13 cellular contexts compared by ENCODE assay signal in genomic region chr3:129013491-129013891, GRCh38. TPM values are rescaled to one million over a fixed set of nuclear protein-coding genes. Genes with fewer than 3 reads are reported as not detected.
DNase-seq lines count a peak whose midpoint lies in the region; ATAC-seq, FAIRE-seq and TF ChIP-seq lines count a peak whose summit lies in the region.
"Had no signal": no experiment of that assay in that cellular context is flagged by ENCODE, and none has a peak within 500 bp of the region (broad histone marks: within the 10 kb centered on the region; RNA-seq: fewer than 3 reads in every experiment).

No MANE protein-coding gene starts in this region.

- no peaks in the 10 kb centered on the region for H3K27me3 ChIP-seq in CD8-positive, alpha-beta memory T cell (ENCODE audit: insufficient read depth, low read length, poor library complexity, severe bottlenecking)
- no peaks in the 10 kb centered on the region; a peak in 1 of 4 replicates for H3K27me3 ChIP-seq in GM12878 (replicated peaks in 1 of 2; ENCODE audit: control insufficient read depth in 2 of 2, insufficient read depth in 2 of 2, low read length in 1 of 2)
- H3K27me3 ChIP-seq in naive thymus-derived CD4-positive, alpha-beta T cell (ENCODE audit: control insufficient read depth in 2 of 2, insufficient read depth in 2 of 2, low read length in 2 of 2) = no peaks in the 10 kb centered on the region

- in situ Hi-C loops in GM12878 (cut with MboI) = no loop called here

- WGBS in GM12878 (ENCODE audit: insufficient coverage, insufficient replicate concordance, low lambda C conversion rate, missing lambda C conversion rate) = 81% methylated on average over 3 of the region's 3 CpGs

- H3K36me3 ChIP-seq in CD8-positive, alpha-beta memory T cell (ENCODE audit: insufficient read depth, low read length) = no peaks in the 10 kb centered on the region
- H3K36me3 ChIP-seq in GM12878 (ENCODE audit: control insufficient read depth in 2 of 2, insufficient read depth in 2 of 2, low read length in 1 of 2) = no peaks in the 10 kb centered on the region
- no peaks in the 10 kb centered on the region for H3K36me3 ChIP-seq in naive thymus-derived CD4-positive, alpha-beta T cell (ENCODE audit: control insufficient read depth in 2 of 3, insufficient read depth in 3 of 3, low read length in 3 of 3)

- DNase-seq in CD8-positive, alpha-beta memory T cell = no peak
- DNase-seq in H54 (ENCODE audit: insufficient read length, low spot score) (peak; percentile 71), GM12878 (ENCODE audit: low read depth, low spot score) (no peak)
- no peak for DNase-seq in naive thymus-derived CD4-positive, alpha-beta T cell
- DNase-seq in activated T-cell treated with anti-CD3 and anti-CD28 coated beads, Interleukin-2, amount 50 U/mL, for 1 hour = no peak
- DNase-seq: activated T-cell treated with anti-CD3 and anti-CD28 coated beads, Interleukin-2, amount 50 U/mL, for 72 hours; NCI-H1105 treated with DMSO at 0.1 percent for 48 hours; retina; stimulated activated naive CD8-positive, alpha-beta T cell treated with anti-CD3 and anti-CD28 coated beads, Interleukin-15, amount 100 ng/mL, for 72 hours had no signal

- BruUV-seq in GM12878 (replicated peaks; lab: Mats Ljungman, UMichigan) = no TSS peak

- RAD21 ChIA-PET in GM12878 (lab: Charles Lee; ENCODE audit: unreplicated experiment) = no interaction called here

- H3K27ac Mint-ChIP-seq in CD8-positive, alpha-beta memory T cell = peak overlapping the region in 7 of 8 donors; percentile 8 to 82 (median 34)
- H3K27ac Mint-ChIP-seq in naive thymus-derived CD4-positive, alpha-beta T cell = peak overlapping the region; percentile 11 to 100 (median 85)
- H3K27ac Mint-ChIP-seq: activated T-cell treated with anti-CD3 and anti-CD28 coated beads, Interleukin-2, amount 50 U/mL, for 72 hours; stimulated activated naive CD8-positive, alpha-beta T cell treated with anti-CD3 and anti-CD28 coated beads, Interleukin-15, amount 100 ng/mL, for 72 hours had no signal

- POLR2A ChIA-PET in CD8-positive, alpha-beta memory T cell (lab: Charles Lee) = no interaction called here
- POLR2A ChIA-PET in GM12878 (lab: Charles Lee) = interaction anchor here (0.7 kb wide), 1 partner anchor 19 kb away, joined by 3 read pairs; the partner anchor contains the start of gene CFAP92
- POLR2A ChIA-PET in naive thymus-derived CD4-positive, alpha-beta T cell (lab: Charles Lee) = interaction anchor here (0.8 to 12.0 kb wide), 6 partner anchors 13 to 220 kb away, joined by 3 to 236 read pairs (median 32); partner anchors contain the start of genes CFAP92, EFCC1 and RAB43

- H4K20me1 ChIP-seq in GM12878 (ENCODE audit: control insufficient read depth, insufficient read depth) = no peaks in the 10 kb centered on the region

- H3K9me3 Mint-ChIP-seq in CD8-positive, alpha-beta memory T cell = no peaks in the 10 kb centered on the region
- peaks cover 0 to 4% (median 0%) of the 10 kb centered on the region in 11 donors for H3K9me3 Mint-ChIP-seq in naive thymus-derived CD4-positive, alpha-beta T cell
- H3K9me3 Mint-ChIP-seq: activated T-cell treated with anti-CD3 and anti-CD28 coated beads, Interleukin-2, amount 50 U/mL, for 72 hours; stimulated activated naive CD8-positive, alpha-beta T cell treated with anti-CD3 and anti-CD28 coated beads, Interleukin-15, amount 100 ng/mL, for 72 hours had no signal

- no peak for TF ChIP-seq POLR2A in H54 (IDR thresholded peaks at IDR 0.05; ENCODE audit: low read depth, low read length)
- no peak for TF ChIP-seq POLR2A in GM12878 (IDR thresholded peaks at IDR 0.05; ENCODE audit: low read depth, low read length)

- SMC1A ChIA-PET in GM12878 (lab: Charles Lee; ENCODE audit: uncharacterized antibody, unreplicated experiment) = no interaction called here

- TF ChIP-seq EP300 in GM12878 (IDR thresholded peaks at IDR 0.05; ENCODE audit: borderline replicate concordance in 1 of 2, control insufficient read depth in 1 of 2, low read depth in 2 of 2, low read length in 2 of 2) = no peak

- no peak overlapping the region for H3K27ac ChIP-seq in CD8-positive, alpha-beta memory T cell (ENCODE audit: low read depth, low read length)
- H3K27ac ChIP-seq in GM12878 (ENCODE audit: control insufficient read depth, insufficient read depth) = no peak overlapping the region
- peak overlapping the region; percentile 30 for H3K27ac ChIP-seq in naive thymus-derived CD4-positive, alpha-beta T cell (ENCODE audit: low read depth, low read length)

- intact Hi-C loops in GM12878 (cut with micrococcal nuclease; ENCODE audit: unreplicated experiment) = no loop called here
- intact Hi-C loops in naive thymus-derived CD4-positive, alpha-beta T cell (cut with micrococcal nuclease) = no loop called here

- peaks cover 38 to 46% (median 44%) of the 10 kb centered on the region in 3 donors for H3K4me1 Mint-ChIP-seq in CD8-positive, alpha-beta memory T cell
- H3K4me1 Mint-ChIP-seq in naive thymus-derived CD4-positive, alpha-beta T cell = peaks cover 25 to 59% (median 42%) of the 10 kb centered on the region in 7 donors

- FAIRE-seq in H54 (lab: Jason Lieb, UNC) = no peak
- no peak for FAIRE-seq in GM12878 (lab: Jason Lieb, UNC)

- no peak for TF ChIP-seq CTCF in GM12878 (IDR thresholded peaks at IDR 0.05 in 2 of 3, conservative IDR thresholded peaks at IDR 0.05 in 1 of 3; ENCODE audit: control insufficient read depth in 2 of 3, extremely low read depth in 1 of 3, insufficient read depth in 1 of 3, low read depth in 3 of 3, low read length in 3 of 3)

- H3K9ac ChIP-seq in GM12878 (ENCODE audit: control insufficient read depth, insufficient read depth, low read length) = no peak overlapping the region

- TF ChIP-seq RAD21 in GM12878 (IDR thresholded peaks at IDR 0.05; ENCODE audit: insufficient read depth, low read depth, low read length) = no peak

- no peak overlapping the region for H2AFZ ChIP-seq in GM12878 (ENCODE audit: control insufficient read depth, low read depth, low read length)

- no peaks in the 10 kb centered on the region for H3K79me2 ChIP-seq in GM12878 (ENCODE audit: control insufficient read depth, insufficient read depth, low read length)

- CTCF ChIA-PET in CD8-positive, alpha-beta memory T cell (lab: Charles Lee) = interaction anchor here (0.9 to 10.0 kb wide), 7 partner anchors 8 to 233 kb away, joined by 3 to 98 read pairs (median 21); no protein-coding TSS in a partner anchor
- CTCF ChIA-PET in GM12878 (lab: Yijun Ruan, JAX) = interaction anchor here (0.9 kb wide), 1 partner anchor 233 kb away, joined by 3 read pairs; no protein-coding TSS in a partner anchor
- CTCF ChIA-PET in naive thymus-derived CD4-positive, alpha-beta T cell (lab: Charles Lee) = interaction anchor here (0.9 to 6.8 kb wide), 3 partner anchors 8 to 106 kb away, joined by 3 to 117 read pairs (median 14); no protein-coding TSS in a partner anchor

- no peaks in the 10 kb centered on the region for H3K9me3 ChIP-seq in CD8-positive, alpha-beta memory T cell (ENCODE audit: low read length)
- H3K9me3 ChIP-seq in GM12878 (replicated peaks; ENCODE audit: control insufficient read depth, insufficient read depth, low read length) = no peaks in the 10 kb centered on the region
- no peaks in the 10 kb centered on the region for H3K9me3 ChIP-seq in naive thymus-derived CD4-positive, alpha-beta T cell (ENCODE audit: control insufficient read depth in 2 of 3, low read length in 3 of 3)

- ATAC-seq in GM12878 (no peak), HG03571 (IDR thresholded peaks at IDR 0.05; ENCODE audit: unreplicated experiment) (no peak), HG03139 (IDR thresholded peaks at IDR 0.05; ENCODE audit: unreplicated experiment) (no peak)
- no peak for ATAC-seq in naive thymus-derived CD4-positive, alpha-beta T cell
- ATAC-seq: activated CD4-positive, CD25-positive, alpha-beta regulatory T cell treated with anti-CD3 and anti-CD28 coated beads, Interleukin-2, amount 50 U/mL, for 24 hours; activated T-cell treated with anti-CD3 and anti-CD28 coated beads, Interleukin-2, amount 50 U/mL, for 72 hours; stimulated activated naive CD8-positive, alpha-beta T cell treated with anti-CD3 and anti-CD28 coated beads, Interleukin-15, amount 100 ng/mL, for 72 hours had no signal

- H3K36me3 Mint-ChIP-seq in CD8-positive, alpha-beta memory T cell = no peaks in the 10 kb centered on the region
- no peaks in the 10 kb centered on the region for H3K36me3 Mint-ChIP-seq in naive thymus-derived CD4-positive, alpha-beta T cell
- H3K36me3 Mint-ChIP-seq: brain had no signal

- H3K4me1 ChIP-seq in CD8-positive, alpha-beta memory T cell (ENCODE audit: insufficient read depth, low read length) = peaks cover 40% of the 10 kb centered on the region
- peaks cover 19% of the 10 kb centered on the region for H3K4me1 ChIP-seq in GM12878 (ENCODE audit: control insufficient read depth, insufficient read depth, low read length)
- H3K4me1 ChIP-seq in naive thymus-derived CD4-positive, alpha-beta T cell (ENCODE audit: control insufficient read depth in 2 of 2, insufficient read depth in 2 of 2, low read length in 2 of 2) = peaks cover 26 to 33% of the 10 kb centered on the region in 2 donors

- H3K4me3 Mint-ChIP-seq in CD8-positive, alpha-beta memory T cell = peak overlapping the region in 1 of 7 donors; percentile 54
- no peak overlapping the region for H3K4me3 Mint-ChIP-seq in naive thymus-derived CD4-positive, alpha-beta T cell
- H3K4me3 Mint-ChIP-seq: activated T-cell treated with anti-CD3 and anti-CD28 coated beads, Interleukin-2, amount 50 U/mL, for 72 hours; brain; stimulated activated naive CD8-positive, alpha-beta T cell treated with anti-CD3 and anti-CD28 coated beads, Interleukin-15, amount 100 ng/mL, for 72 hours had no signal

- no peak overlapping the region for H3K4me3 ChIP-seq in CD8-positive, alpha-beta memory T cell (ENCODE audit: low read length)
- no peak overlapping the region for H3K4me3 ChIP-seq in GM12878
- H3K4me3 ChIP-seq in naive thymus-derived CD4-positive, alpha-beta T cell (ENCODE audit: low read length) = no peak overlapping the region

- no peaks in the 10 kb centered on the region for H3K27me3 Mint-ChIP-seq in CD8-positive, alpha-beta memory T cell
- H3K27me3 Mint-ChIP-seq in naive thymus-derived CD4-positive, alpha-beta T cell = no peaks in the 10 kb centered on the region
- H3K27me3 Mint-ChIP-seq: stimulated activated naive CD8-positive, alpha-beta T cell treated with anti-CD3 and anti-CD28 coated beads, Interleukin-15, amount 100 ng/mL, for 72 hours had no signal

- no peak overlapping the region for H3K4me2 ChIP-seq in GM12878 (ENCODE audit: control insufficient read depth, insufficient read depth)

RNA-seq across cellular contexts. Expression of gene EFCC1, which starts 12.4 kb away (rescaled TPM):
- total RNA-seq in CD8-positive, alpha-beta memory T cell = under 1 TPM in 1 of 2 experiments, not detected in 1; 0.11 TPM
- 0.22 TPM for polyA plus RNA-seq in CD8-positive, alpha-beta memory T cell
- total RNA-seq in GM12878 (2013; cell fraction: nucleolus; rRNA removed) = not detected in 2 replicates
- total RNA-seq in GM12878 (2014; rRNA removed) = not detected in 2 replicates
- not detected in 2 replicates for total RNA-seq in GM12878 (2014; rRNA removed; fragmentation: Illumina TruSeq; extraction: Trizol)
- not detected in 2 replicates for total RNA-seq in GM12878 (2021)
- polyA plus RNA-seq in GM12878 (2011; ENCODE audit: low read depth) = not detected
- polyA plus RNA-seq in GM12878 (2011; rRNA removed) = not detected in 2 replicates
- not detected in 2 replicates for polyA plus RNA-seq in GM12878 (2011; cell fraction: cytosol; rRNA removed)
- polyA plus RNA-seq in GM12878 (2011; cell fraction: nucleus; rRNA removed) = not detected in 2 replicates
- not detected in 2 replicates for polyA plus RNA-seq in GM12878 (2012)
- not detected in 2 replicates for polyA plus RNA-seq in GM12878 (2014; fragmentation: Illumina TruSeq; extraction: Trizol)
- polyA plus RNA-seq in GM12878 (2014; fragmentation: Nextera tagmentation; extraction: Ambion mirVana) = not detected
- polyA plus RNA-seq in GM12878 (2014; rRNA removed) = not detected in 2 replicates
- not detected for polyA plus RNA-seq in GM12878 (2016; fragmentation: Nextera tagmentation; extraction: Ambion mirVana)
- polyA minus RNA-seq in GM12878 (2011; rRNA and poly(A)+ RNA removed) = not detected in 2 replicates
- not detected in 2 replicates for polyA minus RNA-seq in GM12878 (2011; cell fraction: cytosol; rRNA and poly(A)+ RNA removed)
- not detected in 2 replicates for polyA minus RNA-seq in GM12878 (2011; cell fraction: nucleus; rRNA and poly(A)+ RNA removed)
- under 1 TPM in 4 of 5 experiments, not detected in 1; 0.07 to 0.24 (median 0.18) TPM for total RNA-seq in naive thymus-derived CD4-positive, alpha-beta T cell
- polyA plus RNA-seq in naive thymus-derived CD4-positive, alpha-beta T cell = under 1 TPM; 0.24 to 0.27 TPM

RNA-seq across cellular contexts. Expression of gene CFAP92, which starts 19.6 kb away (rescaled TPM):
- under 1 TPM in 1 of 2 experiments, not detected in 1; 0.13 TPM for total RNA-seq in CD8-positive, alpha-beta memory T cell
- 0.24 TPM for polyA plus RNA-seq in CD8-positive, alpha-beta memory T cell
- total RNA-seq in GM12878 (2013; cell fraction: nucleolus; rRNA removed) = 0.17 TPM in 1 of 2 replicates, not detected in the other
- total RNA-seq in GM12878 (2014; rRNA removed) (not detected in 2 replicates), GM12878 (2014; rRNA removed; fragmentation: Illumina TruSeq; extraction: Trizol) (not detected in 2 replicates), GM12878 (2021) (not detected in 2 replicates)
- not detected for polyA plus RNA-seq in GM12878 (2011; ENCODE audit: low read depth)
- polyA plus RNA-seq in GM12878 (2011; rRNA removed) (0.22 TPM in 1 of 2 replicates, not detected in the other), GM12878 (2014; fragmentation: Illumina TruSeq; extraction: Trizol) (not detected in 2 replicates), GM12878 (2014; fragmentation: Nextera tagmentation; extraction: Ambion mirVana) (under 1 TPM in 1 of 2 experiments, not detected in 1; 0.05 TPM), GM12878 (2014; rRNA removed) (not detected in 2 replicates), GM12878 (2016; fragmentation: Nextera tagmentation; extraction: Ambion mirVana) (under 1 TPM; 0.14 to 0.52 TPM)
- not detected in 2 replicates for polyA plus RNA-seq in GM12878 (2011; cell fraction: cytosol; rRNA removed)
- not detected in 2 replicates for polyA plus RNA-seq in GM12878 (2011; cell fraction: nucleus; rRNA removed)
- polyA plus RNA-seq in GM12878 (2012) = not detected in 2 replicates
- polyA minus RNA-seq in GM12878 (2011; rRNA and poly(A)+ RNA removed) = 0.05 TPM in 1 of 2 replicates, not detected in the other
- polyA minus RNA-seq in GM12878 (2011; cell fraction: cytosol; rRNA and poly(A)+ RNA removed) = not detected in 2 replicates
- not detected in 2 replicates for polyA minus RNA-seq in GM12878 (2011; cell fraction: nucleus; rRNA and poly(A)+ RNA removed)
- total RNA-seq in naive thymus-derived CD4-positive, alpha-beta T cell = 1 to 10 TPM in 2 of 5 experiments, under 1 TPM in 3; 0.10 to 1.4 (median 0.46) TPM
- polyA plus RNA-seq in naive thymus-derived CD4-positive, alpha-beta T cell = under 1 TPM; 0.20 to 0.89 TPM

RNA-seq across cellular contexts. Expression of gene GP9, which starts 47.1 kb away (rescaled TPM):
- total RNA-seq in CD8-positive, alpha-beta memory T cell = not detected
- not detected for polyA plus RNA-seq in CD8-positive, alpha-beta memory T cell
- total RNA-seq in GM12878 (2013; cell fraction: nucleolus; rRNA removed) = not detected in 2 replicates
- total RNA-seq in GM12878 (2014; rRNA removed) (not detected in 2 replicates), GM12878 (2014; rRNA removed; fragmentation: Illumina TruSeq; extraction: Trizol) (not detected in 2 replicates), GM12878 (2021) (not detected in 2 replicates)
- polyA plus RNA-seq in GM12878 (2011; ENCODE audit: low read depth) = not detected
- polyA plus RNA-seq in GM12878 (2011; rRNA removed) (not detected in 2 replicates), GM12878 (2014; fragmentation: Illumina TruSeq; extraction: Trizol) (not detected in 2 replicates), GM12878 (2014; fragmentation: Nextera tagmentation; extraction: Ambion mirVana) (not detected), GM12878 (2014; rRNA removed) (0.15 TPM in 1 of 2 replicates, not detected in the other), GM12878 (2016; fragmentation: Nextera tagmentation; extraction: Ambion mirVana) (not detected)
- not detected in 2 replicates for polyA plus RNA-seq in GM12878 (2011; cell fraction: cytosol; rRNA removed)
- not detected in 2 replicates for polyA plus RNA-seq in GM12878 (2011; cell fraction: nucleus; rRNA removed)
- not detected in 2 replicates for polyA plus RNA-seq in GM12878 (2012)
- polyA minus RNA-seq in GM12878 (2011; rRNA and poly(A)+ RNA removed) = not detected in 2 replicates
- polyA minus RNA-seq in GM12878 (2011; cell fraction: cytosol; rRNA and poly(A)+ RNA removed) = not detected in 2 replicates
- not detected in 2 replicates for polyA minus RNA-seq in GM12878 (2011; cell fraction: nucleus; rRNA and poly(A)+ RNA removed)
- 1 to 10 TPM in 1 of 5 experiments, not detected in 4; 2.5 TPM for total RNA-seq in naive thymus-derived CD4-positive, alpha-beta T cell
- not detected for polyA plus RNA-seq in naive thymus-derived CD4-positive, alpha-beta T cell
- total RNA-seq: activated T-cell treated with anti-CD3 and anti-CD28 coated beads, Interleukin-2, amount 50 U/mL, for 72 hours had no signal
